Comparison of ENCODE assay signal across 8 cellular contexts in genomic region chr20:49219091-49219923, GRCh38. TPM values are rescaled to one million over a fixed set of nuclear protein-coding genes. Genes with fewer than 3 reads are reported as not detected.
DNase-seq lines count a peak whose midpoint lies in the region; ATAC-seq and TF ChIP-seq lines count a peak whose summit lies in the region.

Gene DDX27 (plus strand): TSS chr20:49219416. CDS start chr20:49219449, 33 bp downstream.

- H3K79me2 ChIP-seq in Karpas-422 (ENCODE audit: low read length) = peaks cover 26% of the 10 kb centered on the region

- TF ChIP-seq POLR2A in esophagus squamous epithelium (IDR thresholded peaks at IDR 0.05) = peak in 3 of 4 donors; percentile 85 to 90 (median 86)

- peak within 1 kb of the TSS; percentile 97 for H3K4me2 ChIP-seq in Karpas-422 (ENCODE audit: low read depth, low read length, poor library complexity, severe bottlenecking)

- peak within 1 kb of the TSS; percentile 76 for H3K4me3 ChIP-seq in Karpas-422 (ENCODE audit: low read length)
- peak within 1 kb of the TSS; percentile 54 to 84 (median 80) for H3K4me3 ChIP-seq in esophagus squamous epithelium

- H3K27me3 ChIP-seq in Karpas-422 (ENCODE audit: low read length) = no peaks in the 10 kb centered on the region
- H3K27me3 ChIP-seq in esophagus squamous epithelium = no peaks in the 10 kb centered on the region

- intact Hi-C loops in esophagus squamous epithelium (cut with DNase I) = no loop called here

- H3K4me1 ChIP-seq in Karpas-422 (ENCODE audit: low read length) (peaks cover 18% of the 10 kb centered on the region), esophagus squamous epithelium (peaks cover 10 to 31% (median 10%) of the 10 kb centered on the region in 3 donors)

- no peaks in the 10 kb centered on the region for H3K9me3 ChIP-seq in Karpas-422 (ENCODE audit: low read length)
- H3K9me3 ChIP-seq in esophagus squamous epithelium = no peaks in the 10 kb centered on the region

- H3K36me3 ChIP-seq in Karpas-422 (ENCODE audit: insufficient read depth, low read length) = peaks cover 13% of the 10 kb centered on the region
- peaks cover 0 to 36% (median 22%) of the 10 kb centered on the region in 3 donors for H3K36me3 ChIP-seq in esophagus squamous epithelium

- peak; percentile 96 for DNase-seq in DMS79 (lab: John Stamatoyannopoulos, UW)
- DNase-seq in Karpas-422 = peak; percentile 100
- peak; percentile 99 for DNase-seq in RKO (ENCODE audit: low spot score)
- DNase-seq in activated T-helper 1 cell treated with Interleukin-2 at 50 U/mL for 16 hours (ENCODE audit: low read depth) = peak; percentile 92
- peak; percentile 92 for DNase-seq in esophagus squamous epithelium (lab: John Stamatoyannopoulos, UW)
- peak; percentile 99 for DNase-seq in myocyte (ENCODE audit: low read depth)
- peak; percentile 89 to 95 for DNase-seq in stimulated activated CD8-positive, alpha-beta memory T cell treated with anti-CD3 and anti-CD28 coated beads, Interleukin-7, amount 100 ng/mL, for 48 hours (ENCODE audit: extremely low read depth in 1 of 2, low read depth in 1 of 2)

- H3K27ac ChIP-seq in Karpas-422 (ENCODE audit: low read length) (peak within 1 kb of the TSS; percentile 21; the same call in 1 of the 2 replicates), esophagus squamous epithelium (peak within 1 kb of the TSS; percentile 89 to 95 (median 94))

- peak; percentile 90 for ATAC-seq in GM21786 (IDR thresholded peaks at IDR 0.05; ENCODE audit: unreplicated experiment)

- peak within 1 kb of the TSS; percentile 64; the same call in 1 of the 2 replicates for H2AFZ ChIP-seq in Karpas-422 (ENCODE audit: low read length)

- 0% methylated on average over 27 to 41 of the region's 46 CpGs for WGBS in esophagus squamous epithelium, 2 donors

- peak in 3 of 6 experiments; percentile 9 to 43 (median 11) for TF ChIP-seq CTCF in esophagus squamous epithelium (IDR thresholded peaks at IDR 0.05)

- 0 out of 2 replicates have a peak, but pooled peaks cover 13% of the 10 kb centered on the region for H4K20me1 ChIP-seq in Karpas-422 (ENCODE audit: insufficient read depth, low read depth, low read length)

- H3K9ac ChIP-seq in Karpas-422 (ENCODE audit: low read length) = peak within 1 kb of the TSS; percentile 79

- no peaks in the 10 kb centered on the region for H3K9me2 ChIP-seq in Karpas-422 (replicated peaks; ENCODE audit: insufficient read depth, low read length)

RNA-seq across cellular contexts. Expression of gene DDX27, which starts in this region (rescaled TPM):
- total RNA-seq in Karpas-422 (2014; rRNA removed; shearing (Covaris generic); ENCODE audit: low replicate concordance) = 34.5 and 43.7 TPM in 2 replicates
- 10 to 100 TPM; 19.8 to 35.7 (median 30.8) TPM for total RNA-seq in esophagus squamous epithelium
- 33.7 and 45.3 TPM in 2 replicates for total RNA-seq in myocyte
- 31.0 TPM for polyA plus RNA-seq in myocyte (2012)

Comparison
In these comparisons a context has a peak if more than half of its experiments do, and no peak if none do; other contexts are left out.
1. Peak in every context shown above with its lines: DNase-seq, ATAC-seq, H3K4me3 ChIP-seq and H3K27ac ChIP-seq.